37 cellular contexts compared by ENCODE assay signal in the genomic region with DNA sequence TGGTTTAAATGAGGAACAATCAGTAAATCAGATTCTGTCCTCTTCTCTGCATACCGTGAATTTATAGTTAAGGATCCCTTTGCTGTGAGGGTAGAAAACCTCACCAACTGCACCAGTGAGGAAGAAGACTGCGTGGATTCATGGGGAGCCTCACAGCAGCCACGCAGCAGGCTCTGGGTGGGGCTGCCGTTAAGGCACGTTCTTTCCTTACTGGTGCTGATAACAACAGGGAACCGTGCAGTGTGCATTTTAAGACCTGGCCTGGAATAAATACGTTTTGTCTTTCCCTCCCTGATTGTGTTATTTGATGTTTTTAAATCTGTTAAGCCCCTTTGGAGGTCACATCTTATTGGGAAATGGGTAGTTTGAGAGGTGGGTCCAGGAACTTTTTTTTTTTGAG. TPM values are rescaled to one million over a fixed set of nuclear protein-coding genes. Genes with fewer than 3 reads are reported as not detected.
"Had no signal": no experiment of that assay in that cellular context is flagged by ENCODE, and none has a peak within 500 bp of the region (broad histone marks: within the 10 kb centered on the region; RNA-seq: fewer than 3 reads in every experiment).

No MANE protein-coding gene starts in this region.

- H3K36me3 ChIP-seq: adrenal gland, breast epithelium had no signal

- H3K27ac ChIP-seq: adrenal gland, body of pancreas, brain microvascular endothelial cell, breast epithelium, WERI-Rb-1 had no signal

- H3K4me3 ChIP-seq: adrenal gland, body of pancreas, breast epithelium had no signal

- H3K9me3 ChIP-seq: adrenal gland, body of pancreas, breast epithelium had no signal

- H3K4me1 ChIP-seq: adrenal gland, body of pancreas, breast epithelium had no signal

- ATAC-seq: activated CD4-positive, alpha-beta T cell treated with anti-CD3 and anti-CD28 coated beads for 36 hours; activated CD4-positive, CD25-positive, alpha-beta regulatory T cell treated with anti-CD3 and anti-CD28 coated beads, Interleukin-2, amount 50 U/mL, for 24 hours; activated CD8-positive, alpha-beta T cell treated with anti-CD3 and anti-CD28 coated beads for 36 hours; activated naive CD4-positive, alpha-beta T cell treated with anti-CD3 and anti-CD28 coated beads, Interleukin-2, amount 50 U/mL, for 72 hours; activated T-cell treated with anti-CD3 and anti-CD28 coated beads, Interleukin-2, amount 50 U/mL, for 4 hours; activated T-cell treated with anti-CD3 and anti-CD28 coated beads, Interleukin-2, amount 50 U/mL, for 72 hours; activated T-helper 17 cell treated with anti-CD3 and anti-CD28 coated beads, Interleukin-2, amount 50 U/mL, for 72 hours; body of pancreas; WTC11 had no signal

- DNase-seq: activated CD4-positive, alpha-beta memory T cell treated with anti-CD3 and anti-CD28 coated beads for 36 hours; activated CD4-positive, alpha-beta T cell treated with anti-CD3 and anti-CD28 coated beads for 1 hour; activated CD4-positive, alpha-beta T cell treated with anti-CD3 and anti-CD28 coated beads for 36 hours; activated CD4-positive, alpha-beta T cell treated with anti-CD3 and anti-CD28 coated beads for 48 hours; activated CD4-positive, alpha-beta T cell treated with anti-CD3 and anti-CD28 coated beads, Interleukin-2, amount 10 ng/mL, durations not matched to agents 7 days and 5 days; activated CD4-positive, CD25-positive, alpha-beta regulatory T cell; activated CD8-positive, alpha-beta memory T cell treated with anti-CD3 and anti-CD28 coated beads, Interleukin-2, amount 50 U/mL, for 4 hours; activated CD8-positive, alpha-beta T cell treated with anti-CD3 and anti-CD28 coated beads for 36 hours; activated effector memory CD4-positive, alpha-beta T cell treated with anti-CD3 and anti-CD28 coated beads, Interleukin-2, amount 50 U/mL, for 16 hours; activated gamma-delta T cell treated with Interleukin-2 at 50 U/mL for 16 hours; activated naive CD4-positive, alpha-beta T cell; activated naive CD4-positive, alpha-beta T cell treated with anti-CD3 and anti-CD28 coated beads for 36 hours; activated naive CD4-positive, alpha-beta T cell treated with anti-CD3 and anti-CD28 coated beads, Interleukin-2, amount 50 U/mL, for 16 hours; activated naive CD8-positive, alpha-beta T cell treated with anti-CD3 and anti-CD28 coated beads for 36 hours; activated T-cell treated with anti-CD3 and anti-CD28 coated beads for 4 hours; activated T-cell treated with anti-CD3 and anti-CD28 coated beads, Interleukin-2, amount 50 U/mL, for 1 hour; activated T-cell treated with anti-CD3 and anti-CD28 coated beads, Interleukin-2, amount 50 U/mL, for 4 hours; activated T-cell treated with anti-CD3 and anti-CD28 coated beads, Interleukin-2, amount 50 U/mL, for 72 hours; adrenal gland; amniotic stem cell; aorta; body of pancreas; brain microvascular endothelial cell; central memory CD4-positive, alpha-beta T cell; SW 1271; T-helper 1 cell; T-helper 2 cell; T-helper 9 cell; WERI-Rb-1 had no signal

- H3K27me3 ChIP-seq: adrenal gland, body of pancreas, brain microvascular endothelial cell, breast epithelium had no signal

- FAIRE-seq: astrocyte had no signal

RNA-seq across cellular contexts. Expression of a gene that starts 17.6 kb away (rescaled TPM):
- total RNA-seq: breast epithelium had no signal

RNA-seq across cellular contexts. Expression of a gene that starts 43.9 kb away (rescaled TPM):
- total RNA-seq: activated CD4-positive, alpha-beta memory T cell treated with anti-CD3 and anti-CD28 coated beads for 36 hours; activated CD4-positive, alpha-beta T cell treated with anti-CD3 and anti-CD28 coated beads for 36 hours; activated CD4-positive, alpha-beta T cell treated with anti-CD3 and anti-CD28 coated beads, Interleukin-2, amount 10 ng/mL, durations not matched to agents 7 days and 5 days; activated CD8-positive, alpha-beta memory T cell treated with anti-CD3 and anti-CD28 coated beads for 36 hours; activated CD8-positive, alpha-beta T cell treated with anti-CD3 and anti-CD28 coated beads for 36 hours; activated naive CD4-positive, alpha-beta T cell treated with anti-CD3 and anti-CD28 coated beads for 36 hours; activated naive CD4-positive, alpha-beta T cell treated with anti-CD3 and anti-CD28 coated beads, Interleukin-2, amount 50 U/mL, for 72 hours; activated naive CD8-positive, alpha-beta T cell treated with anti-CD3 and anti-CD28 coated beads for 36 hours; activated T-cell treated with anti-CD3 and anti-CD28 coated beads, Interleukin-2, amount 50 U/mL, for 4 hours; activated T-cell treated with anti-CD3 and anti-CD28 coated beads, Interleukin-2, amount 50 U/mL, for 72 hours; activated T-helper 1 cell treated with anti-CD3 and anti-CD28 coated beads, Interleukin-12 subunit alpha, Interleukin-12 subunit beta, Interleukin-2, Interleukin-4 antibody, amounts not matched to agents 30 ng/mL and 10 ng/mL and 1 ng/mL, durations not matched to agents 14 hours and 24 hours and 36 hours; activated T-helper 17 cell treated with anti-CD3 and anti-CD28 coated beads, Interleukin-2, amount 50 U/mL, for 72 hours; WTC11 had no signal
